8 cellular contexts compared by ENCODE assay signal in the genomic region with DNA sequence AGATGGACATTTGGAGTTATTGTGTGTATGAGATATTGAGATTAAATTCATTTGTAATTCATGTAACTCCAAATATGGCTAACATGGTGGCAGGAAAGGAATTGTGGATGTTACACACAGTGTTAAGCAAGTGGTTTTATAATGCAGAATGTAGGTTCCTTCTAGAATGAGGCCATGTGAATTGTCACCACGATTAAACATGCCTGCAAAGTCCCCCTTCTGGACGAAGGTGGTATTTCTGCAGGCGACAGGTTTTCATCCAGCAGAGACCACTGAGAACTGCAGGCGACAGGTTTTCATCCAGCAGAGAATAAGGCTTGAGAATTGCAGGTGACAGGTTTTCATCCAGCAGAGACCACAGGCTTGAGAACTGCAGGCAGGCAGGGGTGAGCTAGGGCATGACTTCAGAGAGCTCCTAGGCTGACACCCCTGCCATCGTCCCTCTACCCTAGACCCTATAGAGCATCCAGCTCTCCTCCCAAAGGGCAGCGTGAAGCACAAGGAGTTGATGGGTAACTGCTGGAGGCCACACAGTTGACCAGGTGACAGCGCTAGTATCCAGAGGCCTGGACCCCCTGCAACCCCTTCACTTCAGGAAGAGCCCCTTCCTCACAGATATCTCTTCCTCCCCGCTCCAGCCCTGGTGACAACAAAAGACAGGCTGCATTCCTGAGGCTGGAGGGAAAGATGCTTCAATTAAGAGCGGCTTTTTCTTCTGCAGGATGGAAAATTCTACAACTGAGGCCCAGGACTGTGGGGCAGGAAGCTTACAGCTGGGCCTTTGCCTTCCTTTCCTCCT.
A peak's percentile ranks its signal among the peaks of the same experiment; 100 is the strongest.
DNase-seq lines count a peak whose midpoint lies in the region; ATAC-seq and TF ChIP-seq lines count a peak whose summit lies in the region.

No MANE protein-coding gene starts in this region.

- H2BK15ac ChIP-seq in mesenchymal stem cell (ENCODE audit: low read depth, poor library complexity, severe bottlenecking), result peak overlapping the region; percentile 36

- H3K4me3 ChIP-seq in cardiac muscle cell (no peak overlapping the region), coronary artery (no peak overlapping the region), mesenchymal stem cell (ENCODE audit: insufficient read depth in 1 of 2, low read depth in 1 of 2, low read length in 2 of 2) (no peak overlapping the region)

- H3K9me3 ChIP-seq in cardiac muscle cell (ENCODE audit: low read depth) (no peaks in the 10 kb centered on the region), mesenchymal stem cell (ENCODE audit: control insufficient read depth, low read length) (peaks cover 8% of the 10 kb centered on the region)

- H4K91ac ChIP-seq in mesenchymal stem cell (ENCODE audit: low read length), result no peak overlapping the region

- ATAC-seq in stimulated activated naive CD8-positive, alpha-beta T cell treated with anti-CD3 and anti-CD28 coated beads, Interleukin-15, amount 100 ng/mL, for 72 hours, result peak; percentile 64
- no peak for ATAC-seq in HG03565 (IDR thresholded peaks at IDR 0.05; ENCODE audit: unreplicated experiment)

- H3K27ac ChIP-seq in cardiac muscle cell (no peak overlapping the region), coronary artery (no peak overlapping the region), mesenchymal stem cell (ENCODE audit: low read length, poor library complexity, severe bottlenecking) (no peak overlapping the region)

- no peak overlapping the region for H3K4me3 Mint-ChIP-seq in stimulated activated naive CD8-positive, alpha-beta T cell treated with anti-CD3 and anti-CD28 coated beads, Interleukin-15, amount 100 ng/mL, for 72 hours

- H3K4ac ChIP-seq in mesenchymal stem cell (ENCODE audit: low read depth in 1 of 2, low read length in 2 of 2), result no peak overlapping the region

- no peaks in the 10 kb centered on the region for H3K4me1 Mint-ChIP-seq in stimulated activated naive CD8-positive, alpha-beta T cell treated with anti-CD3 and anti-CD28 coated beads, Interleukin-15, amount 100 ng/mL, for 72 hours

- H2BK12ac ChIP-seq in mesenchymal stem cell (ENCODE audit: low read length in 2 of 2), result no peak overlapping the region

- no peak overlapping the region for H2BK5ac ChIP-seq in mesenchymal stem cell (ENCODE audit: low read depth, low read length, poor library complexity, severe bottlenecking)

- H2BK120ac ChIP-seq in mesenchymal stem cell (ENCODE audit: low read depth, low read length), result no peak overlapping the region

- peak; percentile 58 to 66 for DNase-seq in cardiac muscle cell (ENCODE audit: low read depth in 1 of 2, low spot score in 1 of 2)
- no peak for DNase-seq in cardiac septum (ENCODE audit: low spot score)
- DNase-seq in NCI-H1694 treated with DMSO at 0.1 percent for 48 hours (lab: John Stamatoyannopoulos, UW), result peak; percentile 67
- peak; percentile 34 for DNase-seq in activated CD4-positive, alpha-beta T cell treated with anti-CD3 and anti-CD28 coated beads for 1 hour
- no peak for DNase-seq in coronary artery (ENCODE audit: low spot score)
- DNase-seq in mesenchymal stem cell, result peak; percentile 47
- peak; percentile 50 to 52 for DNase-seq in stimulated activated naive CD8-positive, alpha-beta T cell treated with anti-CD3 and anti-CD28 coated beads, Interleukin-15, amount 100 ng/mL, for 72 hours

- no peak overlapping the region for H3K14ac ChIP-seq in mesenchymal stem cell (ENCODE audit: low read length in 2 of 2)

- peak overlapping the region; percentile 2 for H4K8ac ChIP-seq in mesenchymal stem cell (ENCODE audit: low read length)

- no peak overlapping the region for H3K23ac ChIP-seq in mesenchymal stem cell (ENCODE audit: low read length in 2 of 2)

- H3K4me2 ChIP-seq in mesenchymal stem cell (ENCODE audit: low read length, poor library complexity, severe bottlenecking), result no peak overlapping the region

- intact Hi-C loops in cardiac septum (cut with DNase I), result loop anchor here (5.0 to 10.0 kb wide), 2 partner anchors 146 to 199 kb away; a partner anchor contains a TSS

- H3K27ac Mint-ChIP-seq in stimulated activated naive CD8-positive, alpha-beta T cell treated with anti-CD3 and anti-CD28 coated beads, Interleukin-15, amount 100 ng/mL, for 72 hours, result no peak overlapping the region

- H3K4me1 ChIP-seq in cardiac muscle cell (ENCODE audit: low read depth) (peaks cover 12% of the 10 kb centered on the region), mesenchymal stem cell (ENCODE audit: control insufficient read depth, insufficient read depth, low read depth, low read length) (no peaks in the 10 kb centered on the region)

- no peaks in the 10 kb centered on the region for H3K9me3 Mint-ChIP-seq in stimulated activated naive CD8-positive, alpha-beta T cell treated with anti-CD3 and anti-CD28 coated beads, Interleukin-15, amount 100 ng/mL, for 72 hours

- no peaks in the 10 kb centered on the region for H3K36me3 ChIP-seq in cardiac muscle cell
- H3K36me3 ChIP-seq in mesenchymal stem cell (ENCODE audit: control insufficient read depth in 1 of 2, insufficient read depth in 2 of 2, low read depth in 1 of 2, low read length in 2 of 2), result no peaks in the 10 kb centered on the region

- H2AFZ ChIP-seq in mesenchymal stem cell (ENCODE audit: low read depth, low read length), result no peak overlapping the region

- H3K18ac ChIP-seq in mesenchymal stem cell (ENCODE audit: low read depth in 1 of 2, low read length in 2 of 2), result no peak overlapping the region

- no peak overlapping the region for H2AK5ac ChIP-seq in mesenchymal stem cell (ENCODE audit: low read length, severe bottlenecking)

- no peaks in the 10 kb centered on the region for H3K79me1 ChIP-seq in mesenchymal stem cell (replicated peaks; ENCODE audit: low read length, poor library complexity, severe bottlenecking)

- no peak overlapping the region for H3K9ac ChIP-seq in mesenchymal stem cell (ENCODE audit: low read length)

- WGBS in mesenchymal stem cell, result 41% methylated on average over 9 of the region's 9 CpGs

- no peaks in the 10 kb centered on the region for H3K27me3 ChIP-seq in cardiac muscle cell
- H3K27me3 ChIP-seq in mesenchymal stem cell (ENCODE audit: control insufficient read depth in 1 of 2, insufficient read depth in 1 of 2, low read length in 2 of 2), result peaks cover 36 to 48% of the 10 kb centered on the region in 2 experiments

- TF ChIP-seq CTCF in cardiac muscle cell (IDR thresholded peaks at IDR 0.05; ENCODE audit: low read depth, low read length) (peak; percentile 69), coronary artery (IDR thresholded peaks at IDR 0.05) (peak; percentile 66)

- H3K27me3 Mint-ChIP-seq in stimulated activated naive CD8-positive, alpha-beta T cell treated with anti-CD3 and anti-CD28 coated beads, Interleukin-15, amount 100 ng/mL, for 72 hours, result peaks cover 7% of the 10 kb centered on the region

Comparison
In these comparisons a context has a peak if more than half of its experiments do, and no peak if none do; other contexts are left out.
1. DNase-seq: peak in cardiac muscle cell (2 of 2), NCI-H1694 treated with DMSO at 0.1 percent for 48 hours (single experiment), activated CD4-positive, alpha-beta T cell treated with anti-CD3 and anti-CD28 coated beads for 1 hour (single experiment), mesenchymal stem cell (single experiment) and stimulated activated naive CD8-positive, alpha-beta T cell treated with anti-CD3 and anti-CD28 coated beads, Interleukin-15, amount 100 ng/mL, for 72 hours (2 of 2); none in cardiac septum (single experiment) and coronary artery (single experiment).